Comparison of ENCODE assay signal across 19 cellular contexts in genomic region chr21:14890141-14890540, GRCh38.
DNase-seq lines count a peak whose midpoint lies in the region; ATAC-seq, FAIRE-seq and TF ChIP-seq lines count a peak whose summit lies in the region.
"Had no signal": no experiment of that assay in that cellular context is flagged by ENCODE, and none has a peak within 500 bp of the region (broad histone marks: within the 10 kb centered on the region; RNA-seq: fewer than 3 reads in every experiment).

No MANE protein-coding gene starts in this region.

- peak; percentile 60 for ATAC-seq in K562
- peak; percentile 20 for ATAC-seq in mucosa of descending colon
- ATAC-seq in HG03196 (IDR thresholded peaks at IDR 0.05; ENCODE audit: unreplicated experiment), result no peak
- ATAC-seq in HG03025 (IDR thresholded peaks at IDR 0.05; ENCODE audit: low FRiP score, unreplicated experiment), result no peak
- ATAC-seq: GM12878 had no signal

- H3K4me3 ChIP-seq in HEK293 (ENCODE audit: low read depth, low read length) (no peak overlapping the region), K562 (no peak overlapping the region), mucosa of descending colon (no peak overlapping the region)
- H3K4me3 ChIP-seq: GM12878, GM23248, HAP-1 had no signal

- TF ChIP-seq POLR2A in K562 (conservative IDR thresholded peaks at IDR 0.05), result no peak

- no peak for TF ChIP-seq EP300 in K562 (IDR thresholded peaks at IDR 0.05; ENCODE audit: low read length)

- no peaks in the 10 kb centered on the region for H3K27me3 ChIP-seq in K562 (ENCODE audit: control insufficient read depth in 2 of 2, insufficient read depth in 2 of 2, low read length in 2 of 2)
- H3K27me3 ChIP-seq: BE2C had no signal

- no peaks in the 10 kb centered on the region for H3K36me3 ChIP-seq in HEK293 (ENCODE audit: control insufficient read depth in 2 of 2, insufficient read depth in 1 of 2, low read length in 2 of 2)
- H3K36me3 ChIP-seq in K562 (ENCODE audit: control insufficient read depth, insufficient read depth, low read length), result no peaks in the 10 kb centered on the region
- H3K36me3 ChIP-seq in mucosa of descending colon (ENCODE audit: low read depth), result no peaks in the 10 kb centered on the region
- H3K36me3 ChIP-seq: BE2C, HAP-1 had no signal

- H3K27ac ChIP-seq in HEK293 (ENCODE audit: extremely low read depth, low read depth, low read length), result no peak overlapping the region
- H3K27ac ChIP-seq in K562 (ENCODE audit: extremely low read depth, low read depth, low read length), result no peak overlapping the region
- H3K27ac ChIP-seq: C4-2B, GM23248 had no signal

- 56% methylated on average over 2 of the region's 2 CpGs for WGBS in K562 (ENCODE audit: insufficient coverage, low coverage, missing lambda C conversion rate)

- no peaks in the 10 kb centered on the region for H4K20me1 ChIP-seq in K562 (replicated peaks; ENCODE audit: control insufficient read depth, insufficient read depth, low read length)

- no peaks in the 10 kb centered on the region for H3K9me3 ChIP-seq in HEK293 (ENCODE audit: control insufficient read depth, insufficient read depth, low read depth, low read length)
- no peaks in the 10 kb centered on the region for H3K9me3 ChIP-seq in K562 (replicated peaks; ENCODE audit: control insufficient read depth, insufficient read depth, low read depth, low read length)
- no peaks in the 10 kb centered on the region for H3K9me3 ChIP-seq in mucosa of descending colon
- H3K9me3 ChIP-seq: BE2C, HAP-1 had no signal

- FAIRE-seq in D721Med (lab: Jason Lieb, UNC) (peak; percentile 6), K562 (lab: Jason Lieb, UNC) (no peak)
- FAIRE-seq: A204.1, GM12878 had no signal

- no peak for DNase-seq in D721Med (ENCODE audit: insufficient read length, low spot score)
- DNase-seq in K562 (ENCODE audit: extremely low read depth in 1 of 4, low spot score in 3 of 4), result no peak
- DNase-seq in mucosa of descending colon, result no peak
- no peak for DNase-seq in retina
- no peak for DNase-seq in NCI-H187 treated with DMSO at 0.1 percent for 48 hours (lab: John Stamatoyannopoulos, UW)
- DNase-seq: ACHN; BE2C; CD4-positive, alpha-beta T cell; DMS79 treated with DMSO at 0.1 percent for 48 hours; EL; GM23248; HFFc6 had no signal

- H3K9me1 ChIP-seq in K562 (ENCODE audit: control insufficient read depth, insufficient read depth, low read length), result no peaks in the 10 kb centered on the region

- H3K4me2 ChIP-seq in K562 (ENCODE audit: insufficient read depth, low read length), result no peak overlapping the region

- no peak overlapping the region for H3K9ac ChIP-seq in K562 (ENCODE audit: insufficient read depth in 1 of 2, low read depth in 2 of 2, low read length in 2 of 2)
- H3K9ac ChIP-seq: GM23248 had no signal

- no TSS peak for BruUV-seq in K562 (replicated peaks; lab: Mats Ljungman, UMichigan)

- in situ Hi-C loops in K562 (cut with MboI), result no loop called here

- intact Hi-C loops in K562 (cut with micrococcal nuclease) (no loop called here), mucosa of descending colon (cut with DNase I, micrococcal nuclease) (no loop called here)

- POLR2A ChIA-PET in HEK293 (lab: Yijun Ruan, JAX) (interaction anchor here (0.7 kb wide), 1 partner anchor 124 kb away, joined by 3 read pairs; no protein-coding TSS in a partner anchor), K562 (lab: Yijun Ruan, JAX) (interaction anchor here (0.8 kb wide), 1 partner anchor 659 kb away, joined by 3 read pairs; no protein-coding TSS in a partner anchor)

- TF ChIP-seq CTCF in D721Med (IDR thresholded peaks at IDR 0.05; ENCODE audit: insufficient read depth, missing control alignments) (no peak), HEK293 (tag by site-specific recombination; IDR thresholded peaks at IDR 0.05) (no peak), K562 (IDR thresholded peaks at IDR 0.05 in 2 of 3, conservative IDR thresholded peaks at IDR 0.05 in 1 of 3; ENCODE audit: insufficient read depth in 2 of 3, low read depth in 1 of 3, low read length in 3 of 3) (no peak), mucosa of descending colon (IDR thresholded peaks at IDR 0.05) (no peak)

- CTCF ChIA-PET in HEK293 (lab: Yijun Ruan, JAX), result interaction anchor here (0.5 to 0.9 kb wide), 2 partner anchors 630 to 873 kb away, joined by 3 read pairs; no protein-coding TSS in a partner anchor
- CTCF ChIA-PET in K562 (lab: Yijun Ruan, JAX; ENCODE audit: low intra/inter-chr PET ratio), result no interaction called here

- no peak overlapping the region for H2AFZ ChIP-seq in K562 (ENCODE audit: low read depth, low read length)
- H2AFZ ChIP-seq: GM23248 had no signal

- no peak for TF ChIP-seq RAD21 in K562 (CRISPR knock-in tag; conservative IDR thresholded peaks at IDR 0.05 in 1 of 2, IDR thresholded peaks at IDR 0.05 in 1 of 2)

- H3K4me1 ChIP-seq in HEK293 (ENCODE audit: control insufficient read depth, insufficient read depth, low read length) (no peaks in the 10 kb centered on the region), K562 (replicated peaks in 1 of 2; ENCODE audit: control insufficient read depth in 2 of 2, insufficient read depth in 2 of 2, low read length in 2 of 2) (no peaks in the 10 kb centered on the region; a peak in 1 of 5 replicates), mucosa of descending colon (ENCODE audit: low read depth) (no peaks in the 10 kb centered on the region)
- H3K4me1 ChIP-seq: BE2C, HAP-1 had no signal

- H3K79me2 ChIP-seq in K562 (ENCODE audit: control insufficient read depth, insufficient read depth, low read length), result no peaks in the 10 kb centered on the region

TF ChIP-seq in HEK293, 187 proteins besides CTCF, POLR2A, EP300 and RAD21 (continues in another document):
- TF ChIP-seq, protein P1, sequence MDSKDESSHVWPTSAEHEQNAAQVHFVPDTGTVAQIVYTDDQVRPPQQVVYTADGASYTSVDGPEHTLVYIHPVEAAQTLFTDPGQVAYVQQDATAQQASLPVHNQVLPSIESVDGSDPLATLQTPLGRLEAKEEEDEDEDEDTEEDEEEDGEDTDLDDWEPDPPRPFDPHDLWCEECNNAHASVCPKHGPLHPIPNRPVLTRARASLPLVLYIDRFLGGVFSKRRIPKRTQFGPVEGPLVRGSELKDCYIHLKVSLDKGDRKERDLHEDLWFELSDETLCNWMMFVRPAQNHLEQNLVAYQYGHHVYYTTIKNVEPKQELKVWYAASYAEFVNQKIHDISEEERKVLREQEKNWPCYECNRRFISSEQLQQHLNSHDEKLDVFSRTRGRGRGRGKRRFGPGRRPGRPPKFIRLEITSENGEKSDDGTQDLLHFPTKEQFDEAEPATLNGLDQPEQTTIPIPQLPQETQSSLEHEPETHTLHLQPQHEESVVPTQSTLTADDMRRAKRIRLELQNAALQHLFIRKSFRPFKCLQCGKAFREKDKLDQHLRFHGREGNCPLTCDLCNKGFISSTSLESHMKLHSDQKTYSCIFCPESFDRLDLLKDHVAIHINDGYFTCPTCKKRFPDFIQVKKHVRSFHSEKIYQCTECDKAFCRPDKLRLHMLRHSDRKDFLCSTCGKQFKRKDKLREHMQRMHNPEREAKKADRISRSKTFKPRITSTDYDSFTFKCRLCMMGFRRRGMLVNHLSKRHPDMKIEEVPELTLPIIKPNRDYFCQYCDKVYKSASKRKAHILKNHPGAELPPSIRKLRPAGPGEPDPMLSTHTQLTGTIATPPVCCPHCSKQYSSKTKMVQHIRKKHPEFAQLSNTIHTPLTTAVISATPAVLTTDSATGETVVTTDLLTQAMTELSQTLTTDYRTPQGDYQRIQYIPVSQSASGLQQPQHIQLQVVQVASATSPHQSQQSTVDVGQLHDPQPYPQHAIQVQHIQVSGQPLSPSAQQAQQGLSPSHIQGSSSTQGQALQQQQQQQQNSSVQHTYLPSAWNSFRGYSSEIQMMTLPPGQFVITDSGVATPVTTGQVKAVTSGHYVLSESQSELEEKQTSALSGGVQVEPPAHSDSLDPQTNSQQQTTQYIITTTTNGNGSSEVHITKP (tag by site-specific recombination; IDR thresholded peaks at IDR 0.05), result peak; percentile 35; the same call in 1 of the 2 replicates

TF ChIP-seq in K562, 482 proteins besides CTCF, POLR2A, EP300 and RAD21:
- no peak for TF ChIP-seq CHD4 (IDR thresholded peaks at IDR 0.05; ENCODE audit: insufficient read depth, insufficient replicate concordance, low read depth, low read length, poor library complexity, severe bottlenecking)
- TF ChIP-seq, protein P1 (IDR thresholded peaks at IDR 0.05; ENCODE audit: partially characterized antibody), result peak; percentile 79
TF ChIP-seq in K562: peak in this region for 1.

Comparison
In these comparisons a context has a peak if more than half of its experiments do, and no peak if none do; other contexts are left out.
1. ATAC-seq: peak in K562 (single experiment) and mucosa of descending colon (single experiment); none in HG03196 (single experiment) and HG03025 (single experiment).